In genomic region chr17:41352597-41353366, GRCh38 we compare ENCODE assay signal across 1 cellular context.
TF ChIP-seq lines count a peak whose summit lies in the region.

No MANE protein-coding gene starts in this region.

TF ChIP-seq in HEK293, 187 proteins besides CTCF, POLR2A, EP300 and RAD21 (continued from another document):
- peak; percentile 95 for TF ChIP-seq REST (tag by site-specific recombination; IDR thresholded peaks at IDR 0.05)
- 0 out of 2 replicates have a peak, but pooled peaks have one; percentile 22 for TF ChIP-seq ZNF335 (tag by site-specific recombination; conservative IDR thresholded peaks at IDR 0.05)
TF ChIP-seq in HEK293: peak in this region for 4.
